ENCODE assay signal across 1 cellular context in the genomic region with DNA sequence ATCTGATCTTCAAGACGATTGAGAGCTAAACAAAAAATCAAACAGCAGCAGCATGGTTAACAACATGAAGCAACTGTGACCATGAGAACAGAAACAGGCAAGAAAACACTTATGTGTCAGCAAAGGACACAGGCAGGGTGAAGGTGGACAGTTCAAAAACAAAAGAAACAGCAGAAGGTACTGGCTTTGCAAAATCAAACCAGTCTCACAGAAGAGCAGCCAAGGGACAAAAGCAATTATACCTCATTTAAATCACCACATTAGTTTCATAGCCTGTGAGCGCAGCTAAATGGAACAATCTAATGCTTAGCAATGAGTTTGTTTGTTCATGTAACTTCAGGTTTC.
TF ChIP-seq lines count a peak whose summit lies in the region.

No MANE protein-coding gene starts in this region.

TF ChIP-seq in K562, 482 proteins besides CTCF, POLR2A, EP300 and RAD21 (continued from another document and continues in another):
- TF ChIP-seq, protein P1, sequence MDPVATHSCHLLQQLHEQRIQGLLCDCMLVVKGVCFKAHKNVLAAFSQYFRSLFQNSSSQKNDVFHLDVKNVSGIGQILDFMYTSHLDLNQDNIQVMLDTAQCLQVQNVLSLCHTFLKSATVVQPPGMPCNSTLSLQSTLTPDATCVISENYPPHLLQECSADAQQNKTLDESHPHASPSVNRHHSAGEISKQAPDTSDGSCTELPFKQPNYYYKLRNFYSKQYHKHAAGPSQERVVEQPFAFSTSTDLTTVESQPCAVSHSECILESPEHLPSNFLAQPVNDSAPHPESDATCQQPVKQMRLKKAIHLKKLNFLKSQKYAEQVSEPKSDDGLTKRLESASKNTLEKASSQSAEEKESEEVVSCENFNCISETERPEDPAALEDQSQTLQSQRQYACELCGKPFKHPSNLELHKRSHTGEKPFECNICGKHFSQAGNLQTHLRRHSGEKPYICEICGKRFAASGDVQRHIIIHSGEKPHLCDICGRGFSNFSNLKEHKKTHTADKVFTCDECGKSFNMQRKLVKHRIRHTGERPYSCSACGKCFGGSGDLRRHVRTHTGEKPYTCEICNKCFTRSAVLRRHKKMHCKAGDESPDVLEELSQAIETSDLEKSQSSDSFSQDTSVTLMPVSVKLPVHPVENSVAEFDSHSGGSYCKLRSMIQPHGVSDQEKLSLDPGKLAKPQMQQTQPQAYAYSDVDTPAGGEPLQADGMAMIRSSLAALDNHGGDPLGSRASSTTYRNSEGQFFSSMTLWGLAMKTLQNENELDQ (CRISPR knock-in tag; IDR thresholded peaks at IDR 0.05; ENCODE audit: borderline replicate concordance): 0 out of 2 replicates have a peak, but pooled peaks have one; percentile 67
- TF ChIP-seq PCBP1 (IDR thresholded peaks at IDR 0.05; ENCODE audit: low read depth, low read length, poor library complexity, severe bottlenecking) (no peak), RCOR1 (IDR thresholded peaks at IDR 0.05; ENCODE audit: borderline replicate concordance in 1 of 2, low read depth in 2 of 2, low read length in 2 of 2) (no peak), TARDBP (IDR thresholded peaks at IDR 0.05) (no peak), GATA2 (CRISPR knock-in tag; IDR thresholded peaks at IDR 0.05) (no peak), ZNF766 (CRISPR knock-in tag; conservative IDR thresholded peaks at IDR 0.05) (no peak), HMGN3 (IDR thresholded peaks at IDR 0.05; ENCODE audit: borderline replicate concordance, extremely low read depth, insufficient read length, low read depth, low read length) (no peak), ERF (CRISPR knock-in tag; IDR thresholded peaks at IDR 0.05) (no peak; the same call in 1 of the 2 replicates), MCM3 (IDR thresholded peaks at IDR 0.05) (no peak), SIN3A (IDR thresholded peaks at IDR 0.05; ENCODE audit: borderline replicate concordance in 2 of 2, control insufficient read depth in 1 of 2, low read depth in 2 of 2, low read length in 2 of 2) (no peak; a peak in 1 of 4 replicates), FOXK2 (conservative IDR thresholded peaks at IDR 0.05 in 1 of 2, IDR thresholded peaks at IDR 0.05 in 1 of 2; ENCODE audit: low read depth in 2 of 2) (no peak; a peak in 2 of 4 replicates), POLR2AphosphoS2 (IDR thresholded peaks at IDR 0.05; ENCODE audit: low read length) (no peak), HDAC6 (IDR thresholded peaks at IDR 0.05; ENCODE audit: low read depth, low read length) (no peak), GABPB2 (CRISPR knock-in tag; conservative IDR thresholded peaks at IDR 0.05) (no peak), TEAD4 (IDR thresholded peaks at IDR 0.05; ENCODE audit: low read length) (no peak), TEAD4 (CRISPR knock-in tag; IDR thresholded peaks at IDR 0.05; ENCODE audit: borderline replicate concordance) (no peak), NRF1 (conservative IDR thresholded peaks at IDR 0.05 in 1 of 2, IDR thresholded peaks at IDR 0.05 in 1 of 2) (no peak)
- TF ChIP-seq, protein P2, sequence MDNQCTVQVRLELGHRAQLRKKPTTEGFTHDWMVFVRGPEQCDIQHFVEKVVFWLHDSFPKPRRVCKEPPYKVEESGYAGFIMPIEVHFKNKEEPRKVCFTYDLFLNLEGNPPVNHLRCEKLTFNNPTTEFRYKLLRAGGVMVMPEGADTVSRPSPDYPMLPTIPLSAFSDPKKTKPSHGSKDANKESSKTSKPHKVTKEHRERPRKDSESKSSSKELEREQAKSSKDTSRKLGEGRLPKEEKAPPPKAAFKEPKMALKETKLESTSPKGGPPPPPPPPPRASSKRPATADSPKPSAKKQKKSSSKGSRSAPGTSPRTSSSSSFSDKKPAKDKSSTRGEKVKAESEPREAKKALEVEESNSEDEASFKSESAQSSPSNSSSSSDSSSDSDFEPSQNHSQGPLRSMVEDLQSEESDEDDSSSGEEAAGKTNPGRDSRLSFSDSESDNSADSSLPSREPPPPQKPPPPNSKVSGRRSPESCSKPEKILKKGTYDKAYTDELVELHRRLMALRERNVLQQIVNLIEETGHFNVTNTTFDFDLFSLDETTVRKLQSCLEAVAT (IDR thresholded peaks at IDR 0.05): 0 out of 4 replicates have a peak, but pooled peaks of 1 of the 2 experiments have one; percentile 17
- TF ChIP-seq, protein P3, sequence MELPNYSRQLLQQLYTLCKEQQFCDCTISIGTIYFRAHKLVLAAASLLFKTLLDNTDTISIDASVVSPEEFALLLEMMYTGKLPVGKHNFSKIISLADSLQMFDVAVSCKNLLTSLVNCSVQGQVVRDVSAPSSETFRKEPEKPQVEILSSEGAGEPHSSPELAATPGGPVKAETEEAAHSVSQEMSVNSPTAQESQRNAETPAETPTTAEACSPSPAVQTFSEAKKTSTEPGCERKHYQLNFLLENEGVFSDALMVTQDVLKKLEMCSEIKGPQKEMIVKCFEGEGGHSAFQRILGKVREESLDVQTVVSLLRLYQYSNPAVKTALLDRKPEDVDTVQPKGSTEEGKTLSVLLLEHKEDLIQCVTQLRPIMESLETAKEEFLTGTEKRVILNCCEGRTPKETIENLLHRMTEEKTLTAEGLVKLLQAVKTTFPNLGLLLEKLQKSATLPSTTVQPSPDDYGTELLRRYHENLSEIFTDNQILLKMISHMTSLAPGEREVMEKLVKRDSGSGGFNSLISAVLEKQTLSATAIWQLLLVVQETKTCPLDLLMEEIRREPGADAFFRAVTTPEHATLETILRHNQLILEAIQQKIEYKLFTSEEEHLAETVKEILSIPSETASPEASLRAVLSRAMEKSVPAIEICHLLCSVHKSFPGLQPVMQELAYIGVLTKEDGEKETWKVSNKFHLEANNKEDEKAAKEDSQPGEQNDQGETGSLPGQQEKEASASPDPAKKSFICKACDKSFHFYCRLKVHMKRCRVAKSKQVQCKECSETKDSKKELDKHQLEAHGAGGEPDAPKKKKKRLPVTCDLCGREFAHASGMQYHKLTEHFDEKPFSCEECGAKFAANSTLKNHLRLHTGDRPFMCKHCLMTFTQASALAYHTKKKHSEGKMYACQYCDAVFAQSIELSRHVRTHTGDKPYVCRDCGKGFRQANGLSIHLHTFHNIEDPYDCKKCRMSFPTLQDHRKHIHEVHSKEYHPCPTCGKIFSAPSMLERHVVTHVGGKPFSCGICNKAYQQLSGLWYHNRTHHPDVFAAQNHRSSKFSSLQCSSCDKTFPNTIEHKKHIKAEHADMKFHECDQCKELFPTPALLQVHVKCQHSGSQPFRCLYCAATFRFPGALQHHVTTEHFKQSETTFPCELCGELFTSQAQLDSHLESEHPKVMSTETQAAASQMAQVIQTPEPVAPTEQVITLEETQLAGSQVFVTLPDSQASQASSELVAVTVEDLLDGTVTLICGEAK (IDR thresholded peaks at IDR 0.05): no peak
- TF ChIP-seq, protein P3 (CRISPR knock-in tag; IDR thresholded peaks at IDR 0.05): no peak
- TF ChIP-seq, protein P4, sequence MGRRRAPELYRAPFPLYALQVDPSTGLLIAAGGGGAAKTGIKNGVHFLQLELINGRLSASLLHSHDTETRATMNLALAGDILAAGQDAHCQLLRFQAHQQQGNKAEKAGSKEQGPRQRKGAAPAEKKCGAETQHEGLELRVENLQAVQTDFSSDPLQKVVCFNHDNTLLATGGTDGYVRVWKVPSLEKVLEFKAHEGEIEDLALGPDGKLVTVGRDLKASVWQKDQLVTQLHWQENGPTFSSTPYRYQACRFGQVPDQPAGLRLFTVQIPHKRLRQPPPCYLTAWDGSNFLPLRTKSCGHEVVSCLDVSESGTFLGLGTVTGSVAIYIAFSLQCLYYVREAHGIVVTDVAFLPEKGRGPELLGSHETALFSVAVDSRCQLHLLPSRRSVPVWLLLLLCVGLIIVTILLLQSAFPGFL (CRISPR knock-in tag; IDR thresholded peaks at IDR 0.05): no peak
- TF ChIP-seq, protein P5, sequence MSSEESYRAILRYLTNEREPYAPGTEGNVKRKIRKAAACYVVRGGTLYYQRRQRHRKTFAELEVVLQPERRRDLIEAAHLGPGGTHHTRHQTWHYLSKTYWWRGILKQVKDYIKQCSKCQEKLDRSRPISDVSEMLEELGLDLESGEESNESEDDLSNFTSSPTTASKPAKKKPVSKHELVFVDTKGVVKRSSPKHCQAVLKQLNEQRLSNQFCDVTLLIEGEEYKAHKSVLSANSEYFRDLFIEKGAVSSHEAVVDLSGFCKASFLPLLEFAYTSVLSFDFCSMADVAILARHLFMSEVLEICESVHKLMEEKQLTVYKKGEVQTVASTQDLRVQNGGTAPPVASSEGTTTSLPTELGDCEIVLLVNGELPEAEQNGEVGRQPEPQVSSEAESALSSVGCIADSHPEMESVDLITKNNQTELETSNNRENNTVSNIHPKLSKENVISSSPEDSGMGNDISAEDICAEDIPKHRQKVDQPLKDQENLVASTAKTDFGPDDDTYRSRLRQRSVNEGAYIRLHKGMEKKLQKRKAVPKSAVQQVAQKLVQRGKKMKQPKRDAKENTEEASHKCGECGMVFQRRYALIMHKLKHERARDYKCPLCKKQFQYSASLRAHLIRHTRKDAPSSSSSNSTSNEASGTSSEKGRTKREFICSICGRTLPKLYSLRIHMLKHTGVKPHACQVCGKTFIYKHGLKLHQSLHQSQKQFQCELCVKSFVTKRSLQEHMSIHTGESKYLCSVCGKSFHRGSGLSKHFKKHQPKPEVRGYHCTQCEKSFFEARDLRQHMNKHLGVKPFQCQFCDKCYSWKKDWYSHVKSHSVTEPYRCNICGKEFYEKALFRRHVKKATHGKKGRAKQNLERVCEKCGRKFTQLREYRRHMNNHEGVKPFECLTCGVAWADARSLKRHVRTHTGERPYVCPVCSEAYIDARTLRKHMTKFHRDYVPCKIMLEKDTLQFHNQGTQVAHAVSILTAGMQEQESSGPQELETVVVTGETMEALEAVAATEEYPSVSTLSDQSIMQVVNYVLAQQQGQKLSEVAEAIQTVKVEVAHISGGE (CRISPR knock-in tag; IDR thresholded peaks at IDR 0.05): no peak
- TF ChIP-seq, protein P6, sequence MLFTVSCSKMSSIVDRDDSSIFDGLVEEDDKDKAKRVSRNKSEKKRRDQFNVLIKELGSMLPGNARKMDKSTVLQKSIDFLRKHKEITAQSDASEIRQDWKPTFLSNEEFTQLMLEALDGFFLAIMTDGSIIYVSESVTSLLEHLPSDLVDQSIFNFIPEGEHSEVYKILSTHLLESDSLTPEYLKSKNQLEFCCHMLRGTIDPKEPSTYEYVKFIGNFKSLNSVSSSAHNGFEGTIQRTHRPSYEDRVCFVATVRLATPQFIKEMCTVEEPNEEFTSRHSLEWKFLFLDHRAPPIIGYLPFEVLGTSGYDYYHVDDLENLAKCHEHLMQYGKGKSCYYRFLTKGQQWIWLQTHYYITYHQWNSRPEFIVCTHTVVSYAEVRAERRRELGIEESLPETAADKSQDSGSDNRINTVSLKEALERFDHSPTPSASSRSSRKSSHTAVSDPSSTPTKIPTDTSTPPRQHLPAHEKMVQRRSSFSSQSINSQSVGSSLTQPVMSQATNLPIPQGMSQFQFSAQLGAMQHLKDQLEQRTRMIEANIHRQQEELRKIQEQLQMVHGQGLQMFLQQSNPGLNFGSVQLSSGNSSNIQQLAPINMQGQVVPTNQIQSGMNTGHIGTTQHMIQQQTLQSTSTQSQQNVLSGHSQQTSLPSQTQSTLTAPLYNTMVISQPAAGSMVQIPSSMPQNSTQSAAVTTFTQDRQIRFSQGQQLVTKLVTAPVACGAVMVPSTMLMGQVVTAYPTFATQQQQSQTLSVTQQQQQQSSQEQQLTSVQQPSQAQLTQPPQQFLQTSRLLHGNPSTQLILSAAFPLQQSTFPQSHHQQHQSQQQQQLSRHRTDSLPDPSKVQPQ (CRISPR knock-in tag; IDR thresholded peaks at IDR 0.05; ENCODE audit: borderline replicate concordance): no peak
- TF ChIP-seq, protein P7, sequence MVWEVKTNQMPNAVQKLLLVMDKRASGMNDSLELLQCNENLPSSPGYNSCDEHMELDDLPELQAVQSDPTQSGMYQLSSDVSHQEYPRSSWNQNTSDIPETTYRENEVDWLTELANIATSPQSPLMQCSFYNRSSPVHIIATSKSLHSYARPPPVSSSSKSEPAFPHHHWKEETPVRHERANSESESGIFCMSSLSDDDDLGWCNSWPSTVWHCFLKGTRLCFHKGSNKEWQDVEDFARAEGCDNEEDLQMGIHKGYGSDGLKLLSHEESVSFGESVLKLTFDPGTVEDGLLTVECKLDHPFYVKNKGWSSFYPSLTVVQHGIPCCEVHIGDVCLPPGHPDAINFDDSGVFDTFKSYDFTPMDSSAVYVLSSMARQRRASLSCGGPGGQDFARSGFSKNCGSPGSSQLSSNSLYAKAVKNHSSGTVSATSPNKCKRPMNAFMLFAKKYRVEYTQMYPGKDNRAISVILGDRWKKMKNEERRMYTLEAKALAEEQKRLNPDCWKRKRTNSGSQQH (CRISPR knock-in tag; IDR thresholded peaks at IDR 0.05): 0 out of 2 replicates have a peak, but pooled peaks have one; percentile 49
- TF ChIP-seq, protein P8, sequence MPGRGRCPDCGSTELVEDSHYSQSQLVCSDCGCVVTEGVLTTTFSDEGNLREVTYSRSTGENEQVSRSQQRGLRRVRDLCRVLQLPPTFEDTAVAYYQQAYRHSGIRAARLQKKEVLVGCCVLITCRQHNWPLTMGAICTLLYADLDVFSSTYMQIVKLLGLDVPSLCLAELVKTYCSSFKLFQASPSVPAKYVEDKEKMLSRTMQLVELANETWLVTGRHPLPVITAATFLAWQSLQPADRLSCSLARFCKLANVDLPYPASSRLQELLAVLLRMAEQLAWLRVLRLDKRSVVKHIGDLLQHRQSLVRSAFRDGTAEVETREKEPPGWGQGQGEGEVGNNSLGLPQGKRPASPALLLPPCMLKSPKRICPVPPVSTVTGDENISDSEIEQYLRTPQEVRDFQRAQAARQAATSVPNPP (IDR thresholded peaks at IDR 0.05; ENCODE audit: borderline replicate concordance, insufficient read depth, insufficient read length): no peak
- TF ChIP-seq, protein P9, sequence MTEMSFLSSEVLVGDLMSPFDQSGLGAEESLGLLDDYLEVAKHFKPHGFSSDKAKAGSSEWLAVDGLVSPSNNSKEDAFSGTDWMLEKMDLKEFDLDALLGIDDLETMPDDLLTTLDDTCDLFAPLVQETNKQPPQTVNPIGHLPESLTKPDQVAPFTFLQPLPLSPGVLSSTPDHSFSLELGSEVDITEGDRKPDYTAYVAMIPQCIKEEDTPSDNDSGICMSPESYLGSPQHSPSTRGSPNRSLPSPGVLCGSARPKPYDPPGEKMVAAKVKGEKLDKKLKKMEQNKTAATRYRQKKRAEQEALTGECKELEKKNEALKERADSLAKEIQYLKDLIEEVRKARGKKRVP (CRISPR knock-in tag; IDR thresholded peaks at IDR 0.05): no peak
